Comparison of ENCODE assay signal across 11 cellular contexts in genomic region chr18:23635283-23636040, GRCh38. TPM values are rescaled to one million over a fixed set of nuclear protein-coding genes. Genes with fewer than 3 reads are reported as not detected.
A peak's percentile ranks its signal among the peaks of the same experiment; 100 is the strongest.
DNase-seq lines count a peak whose midpoint lies in the region; ATAC-seq, FAIRE-seq and TF ChIP-seq lines count a peak whose summit lies in the region.
"Had no signal": no experiment of that assay in that cellular context is flagged by ENCODE, and none has a peak within 500 bp of the region (broad histone marks: within the 10 kb centered on the region; RNA-seq: fewer than 3 reads in every experiment).

No MANE protein-coding gene starts in this region.

- H2AFZ ChIP-seq in GM23248 = no peak overlapping the region

- TF ChIP-seq CTCF in left lung (IDR thresholded peaks at IDR 0.05) (no peak), D721Med (IDR thresholded peaks at IDR 0.05; ENCODE audit: insufficient read depth, missing control alignments) (no peak), gastroesophageal sphincter (IDR thresholded peaks at IDR 0.05) (no peak)

- no peaks in the 10 kb centered on the region for H3K27me3 ChIP-seq in GM23248 (replicated peaks; ENCODE audit: insufficient read depth)
- H3K27me3 ChIP-seq in left lung = no peaks in the 10 kb centered on the region
- no peaks in the 10 kb centered on the region for H3K27me3 ChIP-seq in gastroesophageal sphincter

- DNase-seq in GM23248 (peak; percentile 22), KBM-7 (peak; percentile 37), SW480 (ENCODE audit: low spot score) (peak; percentile 99), left lung (no peak), cerebellum (ENCODE audit: low spot score) (no peak), D721Med (ENCODE audit: insufficient read length, low spot score) (no peak)
- DNase-seq: activated CD8-positive, alpha-beta memory T cell treated with anti-CD3 and anti-CD28 coated beads, Interleukin-2, amount 10 ng/mL, durations not matched to agents 7 days and 5 days; CD4-positive, CD25-positive, alpha-beta regulatory T cell; NCI-H82; occipital lobe had no signal

- H3K4me1 ChIP-seq in GM23248 (ENCODE audit: insufficient read depth) (0 out of 2 replicates have a peak, but pooled peaks cover 3% of the 10 kb centered on the region), left lung (no peaks in the 10 kb centered on the region), gastroesophageal sphincter (no peaks in the 10 kb centered on the region)

- peak; percentile 74 for ATAC-seq in left lung
- ATAC-seq in gastroesophageal sphincter = no peak
- ATAC-seq: activated CD8-positive, alpha-beta memory T cell treated with anti-CD3 and anti-CD28 coated beads, Interleukin-2, amount 10 ng/mL, durations not matched to agents 7 days and 5 days had no signal

- no peaks in the 10 kb centered on the region for H3K36me3 ChIP-seq in GM23248 (ENCODE audit: low read depth)
- H3K36me3 ChIP-seq in left lung = no peaks in the 10 kb centered on the region
- no peaks in the 10 kb centered on the region for H3K36me3 ChIP-seq in gastroesophageal sphincter

- H4K20me1 ChIP-seq in GM23248 (ENCODE audit: insufficient read depth) = no peaks in the 10 kb centered on the region

- H3F3A ChIP-seq in GM23248 (ENCODE audit: insufficient read depth) = no peaks in the 10 kb centered on the region

- no peak overlapping the region for H3K4me2 ChIP-seq in GM23248 (ENCODE audit: unreplicated experiment)

- 95 to 96% methylated on average over 6 of the region's 6 CpGs for WGBS in GM23248 (ENCODE audit: low coverage in 1 of 2, low lambda C conversion rate in 2 of 2, missing lambda C conversion rate in 2 of 2), 2 experiments
- WGBS in gastroesophageal sphincter (ENCODE audit: low coverage in 1 of 2), 2 donors = 75 to 86% methylated on average over 3 to 6 of the region's 6 CpGs

- no peaks in the 10 kb centered on the region for H3K9me2 ChIP-seq in GM23248 (ENCODE audit: insufficient read depth)

- no peak for TF ChIP-seq EP300 in gastroesophageal sphincter (IDR thresholded peaks at IDR 0.05)

- no peaks in the 10 kb centered on the region for H3K79me2 ChIP-seq in GM23248 (ENCODE audit: insufficient read depth)

- intact Hi-C loops in left lung (cut with DNase I) = no loop called here

- H3K27ac ChIP-seq in GM23248 (no peak overlapping the region), left lung (no peak overlapping the region), gastroesophageal sphincter (no peak overlapping the region)

- H3K9me3 ChIP-seq in GM23248 (ENCODE audit: low read depth) (no peaks in the 10 kb centered on the region), left lung (no peaks in the 10 kb centered on the region), gastroesophageal sphincter (no peaks in the 10 kb centered on the region)

- in situ Hi-C loops in GM23248 (cut with MboI) (no loop called here), KBM-7 (cut with MboI; ENCODE audit: low pct_unique_long_range_greater_than_20kb, low sequenced_read_pairs) (no loop called here)

- FAIRE-seq in D721Med (lab: Jason Lieb, UNC) = no peak

- H3K9ac ChIP-seq in GM23248 = no peak overlapping the region

- TF ChIP-seq POLR2A in gastroesophageal sphincter (IDR thresholded peaks at IDR 0.05) = no peak

- H3K4me3 ChIP-seq in GM23248 = no peak overlapping the region
- H3K4me3 ChIP-seq in left lung = no peak overlapping the region
- no peak overlapping the region for H3K4me3 ChIP-seq in gastroesophageal sphincter

RNA-seq across cellular contexts. Expression of gene ANKRD29, which starts 27.2 kb away (rescaled TPM):
- 8.9 and 9.2 TPM in 2 replicates for total RNA-seq in GM23248 (2014; rRNA removed; shearing (Covaris generic))
- polyA plus RNA-seq in GM23248 (2016; fragmentation: Nextera tagmentation; extraction: Ambion mirVana) = 8.0 and 8.9 TPM in 2 replicates
- total RNA-seq in left lung = 10 to 100 TPM; 23.1 to 51.9 TPM
- total RNA-seq in cerebellum = 9.5 TPM
- total RNA-seq in gastroesophageal sphincter = 10 to 100 TPM in 2 of 4 donors, 1 to 10 TPM in 2; 3.5 to 19.3 (median 10.5) TPM
- total RNA-seq: activated CD8-positive, alpha-beta memory T cell treated with anti-CD3 and anti-CD28 coated beads, Interleukin-2, amount 10 ng/mL, durations not matched to agents 7 days and 5 days; CD4-positive, CD25-positive, alpha-beta regulatory T cell had no signal

RNA-seq across cellular contexts. Expression of gene NPC1, which starts 49.2 kb away (rescaled TPM):
- total RNA-seq in GM23248 (2014; rRNA removed; shearing (Covaris generic)) = 28.7 and 43.6 TPM in 2 replicates
- 24.6 and 28.1 TPM in 2 replicates for polyA plus RNA-seq in GM23248 (2016; fragmentation: Nextera tagmentation; extraction: Ambion mirVana)
- 100 to 1,000 TPM; 103 to 138 TPM for total RNA-seq in left lung
- 34.8 TPM for total RNA-seq in cerebellum
- total RNA-seq in gastroesophageal sphincter = 10 to 100 TPM; 35.6 to 63.2 (median 51.9) TPM

RNA-seq across cellular contexts. Expression of gene LAMA3, which starts 53.8 kb away (rescaled TPM):
- total RNA-seq in GM23248 (2014; rRNA removed; shearing (Covaris generic)) = 1.9 and 3.5 TPM in 2 replicates
- polyA plus RNA-seq in GM23248 (2016; fragmentation: Nextera tagmentation; extraction: Ambion mirVana) = 0.46 and 0.93 TPM in 2 replicates
- total RNA-seq in left lung (100 to 1,000 TPM in 1 of 2 donors, 10 to 100 TPM in 1; 42.8 to 142 TPM), cerebellum (4.9 TPM), gastroesophageal sphincter (10 to 100 TPM in 1 of 4 donors, 1 to 10 TPM in 3; 8.3 to 13.5 (median 9.5) TPM)
- total RNA-seq: CD4-positive, CD25-positive, alpha-beta regulatory T cell had no signal

Comparison
In these comparisons a context has a peak if more than half of its experiments do, and no peak if none do; other contexts are left out.
1. DNase-seq: peak in GM23248 (single experiment), KBM-7 (single experiment) and SW480 (single experiment); none in left lung (0 of 2), cerebellum (single experiment) and D721Med (single experiment).